11 cellular contexts compared by ENCODE assay signal in the genomic region with DNA sequence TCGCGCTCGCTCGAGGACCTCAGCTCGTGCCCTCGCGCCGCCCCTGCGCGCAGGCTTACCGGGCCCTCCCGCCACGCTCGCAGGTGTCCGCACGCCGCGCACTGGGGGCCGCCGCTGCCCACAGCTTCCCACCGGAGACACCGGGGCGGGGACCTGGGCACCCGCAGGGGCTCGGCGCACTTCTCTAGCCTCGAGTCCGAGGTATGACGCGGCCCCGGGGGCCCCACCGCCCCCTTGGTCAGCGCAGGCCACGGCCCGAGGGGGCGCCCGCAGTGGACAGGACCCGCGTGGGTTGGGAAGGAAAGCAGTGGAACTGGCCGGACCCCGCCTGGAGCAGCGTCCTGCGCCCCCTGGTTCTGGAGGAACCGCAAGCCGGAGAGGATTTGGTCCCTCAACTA. TPM values are rescaled to one million over a fixed set of nuclear protein-coding genes. Genes with fewer than 3 reads are reported as not detected.
A peak's percentile ranks its signal among the peaks of the same experiment; 100 is the strongest.
DNase-seq lines count a peak whose midpoint lies in the region; ATAC-seq lines count a peak whose summit lies in the region.
"Had no signal": no experiment of that assay in that cellular context is flagged by ENCODE, and none has a peak within 500 bp of the region (broad histone marks: within the 10 kb centered on the region; RNA-seq: fewer than 3 reads in every experiment).

No MANE protein-coding gene starts in this region.

- H3K4me3 ChIP-seq in SK-N-MC: peak overlapping the region; percentile 93

- peak overlapping the region in 1 of 6 donors; percentile 97 for H3K27ac Mint-ChIP-seq in naive B cell
- H3K27ac Mint-ChIP-seq: activated naive CD8-positive, alpha-beta T cell treated with anti-CD3 and anti-CD28 coated beads, Interleukin-2, amount 50 U/mL, for 24 hours had no signal

- no peaks in the 10 kb centered on the region for H3K9me3 ChIP-seq in SK-N-MC (ENCODE audit: low read depth, low read length)

- peak overlapping the region in 5 of 8 donors; percentile 98 to 99 (median 99) for H3K4me3 Mint-ChIP-seq in naive B cell

- DNase-seq in COLO668 (lab: John Stamatoyannopoulos, UW; ENCODE audit: unreplicated experiment) (peak; percentile 32), SK-N-MC (ENCODE audit: low read depth, low spot score) (no peak), naive B cell (no peak), C1 segment of cervical spinal cord (lab: John Stamatoyannopoulos, UW) (no peak)
- no peak for DNase-seq in stimulated activated naive CD4-positive, alpha-beta T cell treated with Interleukin-2 at 50 U/mL for 16 hours (lab: John Stamatoyannopoulos, UW)
- DNase-seq: activated CD4-positive, alpha-beta T cell treated with anti-CD3 and anti-CD28 coated beads for 48 hours; activated naive CD8-positive, alpha-beta T cell treated with anti-CD3 and anti-CD28 coated beads, Interleukin-2, amount 50 U/mL, for 24 hours; foreskin melanocyte; Kasumi-1 had no signal

- H3K36me3 ChIP-seq in SK-N-MC (ENCODE audit: insufficient read depth, low read length): peaks cover 20% of the 10 kb centered on the region

- no peak for ATAC-seq in naive B cell (ENCODE audit: low read depth in 2 of 2)
- no peak for ATAC-seq in HG02642 (IDR thresholded peaks at IDR 0.05; ENCODE audit: poor library complexity, unreplicated experiment)
- ATAC-seq: activated naive CD8-positive, alpha-beta T cell treated with anti-CD3 and anti-CD28 coated beads, Interleukin-2, amount 50 U/mL, for 24 hours; Panc1 had no signal

- H3K4me1 Mint-ChIP-seq in naive B cell: peaks cover 31 to 45% (median 36%) of the 10 kb centered on the region in 3 donors

- H3K9ac ChIP-seq in SK-N-MC (ENCODE audit: insufficient read length): no peak overlapping the region

- H3K27ac ChIP-seq in SK-N-MC: no peak overlapping the region; the same call in 1 of the 2 replicates

- peaks cover 9 to 21% (median 20%) of the 10 kb centered on the region in 3 donors for H3K27me3 Mint-ChIP-seq in naive B cell

- no peaks in the 10 kb centered on the region for H3K9me3 Mint-ChIP-seq in naive B cell
- H3K9me3 Mint-ChIP-seq: activated naive CD8-positive, alpha-beta T cell treated with anti-CD3 and anti-CD28 coated beads, Interleukin-2, amount 50 U/mL, for 24 hours had no signal

- H3K36me3 Mint-ChIP-seq in naive B cell: peaks cover 4 to 15% of the 10 kb centered on the region in 2 donors

RNA-seq across cellular contexts. Expression of a gene that starts 2.1 kb away (rescaled TPM):
- polyA plus RNA-seq in naive B cell (ENCODE audit: low read depth in 6 of 6): 10 to 100 TPM; 27.8 to 44.8 (median 37.1) TPM

RNA-seq across cellular contexts. Expression of a gene that starts 11.6 kb away (rescaled TPM):
- under 1 TPM in 5 of 6 donors, not detected in 1; 0.12 to 0.72 (median 0.24) TPM for polyA plus RNA-seq in naive B cell (ENCODE audit: low read depth in 6 of 6)

RNA-seq across cellular contexts. Expression of a gene that starts 25.4 kb away (rescaled TPM):
- 10 to 100 TPM in 5 of 6 donors, 1 to 10 TPM in 1; 10.0 to 29.9 (median 20.3) TPM for polyA plus RNA-seq in naive B cell (ENCODE audit: low read depth in 6 of 6)

RNA-seq across cellular contexts. Expression of a gene that starts 50.3 kb away (rescaled TPM):
- not detected for polyA plus RNA-seq in naive B cell (ENCODE audit: low read depth in 6 of 6)

RNA-seq across cellular contexts. Expression of a gene that starts 52.4 kb away (rescaled TPM):
- 10 to 100 TPM; 24.5 to 32.1 (median 26.5) TPM for polyA plus RNA-seq in naive B cell (ENCODE audit: low read depth in 6 of 6)
